8 cellular contexts compared by ENCODE assay signal in the genomic region with DNA sequence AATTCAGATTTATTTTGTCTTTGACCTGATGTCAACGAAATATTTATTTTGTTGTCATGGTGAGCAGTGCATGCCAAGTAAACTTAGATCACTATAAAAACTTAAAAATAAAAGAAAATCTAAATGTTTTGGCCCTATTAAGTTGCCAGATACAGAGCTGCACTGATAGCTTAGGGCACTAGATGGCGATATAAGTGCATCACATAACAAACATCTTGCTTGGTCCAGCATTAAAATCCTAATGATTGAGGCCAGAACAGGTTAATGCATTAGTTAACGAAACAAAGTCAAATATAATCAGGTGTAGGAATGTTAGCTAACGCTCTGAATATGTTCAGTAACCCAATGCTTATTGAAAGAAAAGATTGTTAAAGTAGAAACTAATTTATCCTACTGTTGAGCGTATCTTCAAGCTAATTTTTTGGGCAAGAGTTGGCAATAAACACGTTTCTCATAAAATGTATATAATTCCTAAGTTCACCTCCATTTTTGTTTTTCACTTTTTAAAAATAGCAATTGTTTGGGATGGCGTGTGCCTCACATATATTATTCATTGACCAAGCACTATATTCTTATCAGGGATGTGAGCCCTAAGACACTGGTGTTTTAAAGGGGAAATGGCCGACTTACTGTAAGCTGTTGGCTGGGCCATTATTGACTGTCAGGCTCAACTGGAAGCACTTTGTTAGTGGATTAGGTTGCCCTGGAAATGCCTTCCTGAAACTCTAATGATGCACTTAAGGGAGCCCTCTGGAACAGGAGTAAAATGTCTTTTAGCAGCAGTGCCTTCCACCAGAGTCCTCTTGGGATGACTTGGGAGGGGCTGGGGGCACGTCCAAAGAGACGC. TPM values are rescaled to one million over a fixed set of nuclear protein-coding genes. Genes with fewer than 3 reads are reported as not detected.
DNase-seq lines count a peak whose midpoint lies in the region; ATAC-seq, FAIRE-seq and TF ChIP-seq lines count a peak whose summit lies in the region.

No MANE protein-coding gene starts in this region.

- no peak overlapping the region for H3K4me3 ChIP-seq in left lung

- ATAC-seq in Right ventricle myocardium inferior (peak; percentile 60), GM21786 (IDR thresholded peaks at IDR 0.05; ENCODE audit: unreplicated experiment) (peak; percentile 86), left lung (peak; percentile 85)

- H3K4me1 ChIP-seq in left lung, result no peaks in the 10 kb centered on the region

- H3K4me3 Mint-ChIP-seq in type B pancreatic cell, result peak overlapping the region; percentile 85

- peak; percentile 78 for FAIRE-seq in colon (lab: Jason Lieb, UNC)

- TF ChIP-seq CTCF in left lung (IDR thresholded peaks at IDR 0.05) (peak; percentile 82 to 89), type B pancreatic cell (conservative IDR thresholded peaks at IDR 0.05) (peak; percentile 99)

- H3K4me1 Mint-ChIP-seq in type B pancreatic cell (ENCODE audit: unreplicated experiment), result peaks cover 23% of the 10 kb centered on the region

- intact Hi-C loops in Right ventricle myocardium inferior (cut with DNase I) (loop anchor here (2.0 to 10.0 kb wide), 4 partner anchors 187 to 1931 kb away; no protein-coding TSS in a partner anchor), cardiac septum (cut with DNase I) (loop anchor here (2.0 to 10.0 kb wide), 3 partner anchors 1631 to 1927 kb away; partner anchors contain the start of gene PRELID2), left lung (cut with DNase I) (no loop called here)

- H3K27me3 ChIP-seq in left lung, result peaks cover 25 to 51% of the 10 kb centered on the region in 2 donors

- no peaks in the 10 kb centered on the region for H3K9me3 ChIP-seq in left lung

- H3K36me3 Mint-ChIP-seq in type B pancreatic cell, result no peaks in the 10 kb centered on the region

- no peak overlapping the region for H3K27ac ChIP-seq in left lung

- H3K36me3 ChIP-seq in left lung, result no peaks in the 10 kb centered on the region

- no peaks in the 10 kb centered on the region for H3K9me3 Mint-ChIP-seq in type B pancreatic cell

- peaks cover 64% of the 10 kb centered on the region for H3K27me3 Mint-ChIP-seq in type B pancreatic cell

- H3K27ac Mint-ChIP-seq in type B pancreatic cell, result no peak overlapping the region

- DNase-seq in Right ventricle myocardium inferior (ENCODE audit: missing footprints) (no peak), cardiac septum (ENCODE audit: low spot score) (no peak), LHCN-M2 (ENCODE audit: low read depth) (peak; percentile 72), SHP77 treated with DMSO at 0.1 percent for 48 hours (lab: John Stamatoyannopoulos, UW) (peak; percentile 45), left lung (no peak), type B pancreatic cell (ENCODE audit: extremely low spot score, unreplicated experiment) (no peak)

RNA-seq across cellular contexts. Expression of gene KCTD16, which starts 33.3 kb away (rescaled TPM):
- total RNA-seq in Right ventricle myocardium inferior, result 0.03 TPM
- total RNA-seq in cardiac septum, result 0.08 TPM
- total RNA-seq in LHCN-M2 (2014; rRNA removed), result 0.11 and 0.32 TPM in 2 replicates
- 0.46 TPM for polyA plus RNA-seq in LHCN-M2 (2012)
- total RNA-seq in left lung, result under 1 TPM; 0.60 to 0.73 TPM
- 3.0 and 4.5 TPM in 2 replicates for total RNA-seq in type B pancreatic cell (ENCODE audit: low replicate concordance)

RNA-seq across cellular contexts. Expression of gene YIPF5, which starts 33.5 kb away (rescaled TPM):
- total RNA-seq in Right ventricle myocardium inferior (22.5 TPM), cardiac septum (25.0 TPM), LHCN-M2 (2014; rRNA removed) (67.2 and 72.8 TPM in 2 replicates), left lung (10 to 100 TPM; 63.4 to 67.2 TPM), type B pancreatic cell (ENCODE audit: low replicate concordance) (65.3 and 82.8 TPM in 2 replicates)
- polyA plus RNA-seq in LHCN-M2 (2012), result 53.3 TPM

Comparison
In these comparisons a context has a peak if more than half of its experiments do, and no peak if none do; other contexts are left out.
1. DNase-seq: peak in LHCN-M2 (single experiment) and SHP77 treated with DMSO at 0.1 percent for 48 hours (single experiment); none in Right ventricle myocardium inferior (single experiment), cardiac septum (single experiment), left lung (0 of 2) and type B pancreatic cell (single experiment).
2. intact Hi-C loops: an anchor here in Right ventricle myocardium inferior (2.0 to 10.0 kb wide) and cardiac septum (2.0 to 10.0 kb wide); none called in left lung.
3. Peak in every context shown above with its lines, with median percentiles within 50 percentile points of each other: ATAC-seq.